ENCODE assay signal across 19 cellular contexts in the genomic region with DNA sequence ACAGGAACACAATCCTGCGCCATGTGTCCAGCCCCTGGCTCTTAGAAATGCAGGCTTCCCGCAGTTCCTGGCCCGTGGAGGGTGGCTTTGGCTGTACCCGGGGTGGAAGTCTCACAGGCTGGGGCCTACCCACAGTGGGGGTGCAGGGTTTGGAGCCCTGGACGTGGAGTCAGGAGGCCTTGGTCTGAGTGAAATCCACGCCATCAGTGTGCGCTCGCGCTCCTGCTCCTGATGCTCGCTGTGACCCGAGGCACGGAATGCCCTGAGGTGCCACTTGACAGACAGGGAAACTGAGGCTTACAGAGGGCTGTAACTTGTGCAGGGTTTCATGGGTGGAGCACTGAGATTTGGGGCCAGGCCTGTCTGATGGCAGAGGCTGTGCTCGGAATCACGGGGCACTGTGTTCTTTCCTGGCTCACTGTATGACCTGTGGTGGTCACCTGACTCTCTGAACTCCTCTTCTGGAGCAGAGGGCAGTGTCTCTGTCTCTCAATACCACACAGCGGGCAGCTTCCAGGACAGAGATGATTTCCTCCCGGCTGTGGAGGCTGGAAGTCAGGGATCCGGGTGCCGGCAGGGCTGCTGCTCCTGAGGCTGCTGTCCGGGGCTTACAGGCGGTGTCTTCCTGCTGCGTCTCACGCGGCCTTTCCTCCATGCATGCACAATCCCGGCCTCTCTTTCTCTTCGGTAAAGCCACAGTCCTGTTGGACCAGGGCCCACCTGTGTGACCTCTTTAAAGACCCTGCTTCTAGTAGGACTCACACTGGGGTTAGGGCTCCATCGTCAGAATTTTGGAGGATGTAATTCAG. TPM values are rescaled to one million over a fixed set of nuclear protein-coding genes. Genes with fewer than 3 reads are reported as not detected.
DNase-seq lines count a peak whose midpoint lies in the region; ATAC-seq, FAIRE-seq and TF ChIP-seq lines count a peak whose summit lies in the region.
"Had no signal": no experiment of that assay in that cellular context is flagged by ENCODE, and none has a peak within 500 bp of the region (broad histone marks: within the 10 kb centered on the region; RNA-seq: fewer than 3 reads in every experiment).

No MANE protein-coding gene starts in this region.

- H3F3A ChIP-seq in PC-9 (ENCODE audit: insufficient read depth, low read depth) = no peaks in the 10 kb centered on the region

- no peak for FAIRE-seq in kidney (lab: Jason Lieb, UNC)
- FAIRE-seq: endothelial cell of umbilical vein, G401.6, islet of Langerhans had no signal

- H3K4me3 ChIP-seq in kidney (ENCODE audit: low read length in 2 of 2) (no peak overlapping the region), ovary (no peak overlapping the region), PC-9 (no peak overlapping the region)
- H3K4me3 ChIP-seq: GM23248, smooth muscle cell had no signal

- TF ChIP-seq CTCF in kidney (IDR thresholded peaks at IDR 0.05; ENCODE audit: borderline replicate concordance, extremely low read depth, insufficient read depth) (no peak), ovary (IDR thresholded peaks at IDR 0.05) (no peak), PC-9 (conservative IDR thresholded peaks at IDR 0.05) (no peak)

- peaks cover 0 to 13% of the 10 kb centered on the region in 2 donors for H3K4me1 ChIP-seq in kidney (ENCODE audit: control insufficient read depth in 1 of 2, insufficient read depth in 1 of 2, low read depth in 1 of 2, low read length in 2 of 2)
- H3K4me1 ChIP-seq in ovary (ENCODE audit: insufficient read depth) = peaks cover 52% of the 10 kb centered on the region
- H3K4me1 ChIP-seq in PC-9 (replicated peaks; ENCODE audit: insufficient read depth) = no peaks in the 10 kb centered on the region

- no peaks in the 10 kb centered on the region for H3K9me2 ChIP-seq in PC-9 (ENCODE audit: insufficient read depth)

- ATAC-seq in Right ventricle myocardium inferior (no peak), HG03520 (IDR thresholded peaks at IDR 0.05; ENCODE audit: unreplicated experiment) (no peak), GM21526 (IDR thresholded peaks at IDR 0.05; ENCODE audit: low FRiP score, unreplicated experiment) (no peak)

- H3K9me3 ChIP-seq in kidney (ENCODE audit: control insufficient read depth in 1 of 2, low read length in 2 of 2) (no peaks in the 10 kb centered on the region), ovary (no peaks in the 10 kb centered on the region), PC-9 (ENCODE audit: insufficient read depth, low read depth) (no peaks in the 10 kb centered on the region)
- H3K9me3 ChIP-seq: neutrophil had no signal

- no peak for TF ChIP-seq POLR2A in ovary (IDR thresholded peaks at IDR 0.05)

- intact Hi-C loops in cardiac septum (cut with DNase I) = no loop called here
- intact Hi-C loops in Right ventricle myocardium inferior (cut with DNase I) = no loop called here
- intact Hi-C loops in kidney (cut with DNase I) = no loop called here
- intact Hi-C loops in ovary (cut with DNase I) = loop anchor here in 1 of 4 donors (5.0 kb wide), 1 partner anchor 35 kb away; a partner anchor contains a TSS
- intact Hi-C loops in PC-9 (cut with micrococcal nuclease; ENCODE audit: unreplicated experiment) = no loop called here

- 82 to 87% (median 86%) methylated on average over 26 of the region's 26 CpGs for WGBS in ovary, 3 donors

- no peak overlapping the region for H3K9ac ChIP-seq in kidney (ENCODE audit: low read length in 2 of 2)
- H3K9ac ChIP-seq: GM23248 had no signal

- no peak overlapping the region for H3K4me2 ChIP-seq in PC-9
- H3K4me2 ChIP-seq: smooth muscle cell had no signal

- CTCF ChIA-PET in PC-9 (lab: Charles Lee) = no interaction called here

- no peak overlapping the region for H3K27ac ChIP-seq in kidney (ENCODE audit: low read depth in 2 of 2, low read length in 2 of 2)
- peak overlapping the region in 1 of 2 donors; percentile 68 for H3K27ac ChIP-seq in ovary
- no peak overlapping the region for H3K27ac ChIP-seq in PC-9
- H3K27ac ChIP-seq: GM23248, neutrophil had no signal

- no peaks in the 10 kb centered on the region for H3K79me2 ChIP-seq in PC-9 (ENCODE audit: low read depth)

- TF ChIP-seq EP300 in ovary (IDR thresholded peaks at IDR 0.05) = no peak

- H2AFZ ChIP-seq in PC-9 = no peak overlapping the region
- H2AFZ ChIP-seq: GM23248 had no signal

- no peaks in the 10 kb centered on the region for H4K20me1 ChIP-seq in PC-9 (ENCODE audit: insufficient read depth)

- no peaks in the 10 kb centered on the region for H3K27me3 ChIP-seq in ovary
- no peaks in the 10 kb centered on the region for H3K27me3 ChIP-seq in PC-9 (ENCODE audit: insufficient read depth, low read depth)
- H3K27me3 ChIP-seq: neutrophil had no signal

- no TSS peak for BruUV-seq in PC-9 (replicated peaks; lab: Mats Ljungman, UMichigan)

- POLR2A ChIA-PET in PC-9 (lab: Charles Lee; ENCODE audit: unreplicated experiment) = no interaction called here

- H3K36me3 ChIP-seq in kidney (ENCODE audit: control insufficient read depth in 1 of 2, insufficient read depth in 2 of 2, low read length in 2 of 2) = peaks cover 0 to 5% of the 10 kb centered on the region in 2 donors
- no peaks in the 10 kb centered on the region for H3K36me3 ChIP-seq in ovary
- H3K36me3 ChIP-seq in PC-9 (ENCODE audit: low read depth) = no peaks in the 10 kb centered on the region
- H3K36me3 ChIP-seq: neutrophil had no signal

- peak; percentile 15 for DNase-seq in cardiac septum (ENCODE audit: low spot score)
- no peak for DNase-seq in Right ventricle myocardium inferior (ENCODE audit: missing footprints)
- DNase-seq in kidney = peak; percentile 44
- DNase-seq in ovary = peak in 3 of 5 donors; percentile 24 to 48 (median 43)
- no peak for DNase-seq in PC-9
- DNase-seq: activated naive CD8-positive, alpha-beta T cell treated with anti-CD3 and anti-CD28 coated beads for 36 hours; GM23248; NCI-H1417; OCI-M1 had no signal

RNA-seq across cellular contexts. Expression of a gene that starts 25.9 kb away (rescaled TPM):
- total RNA-seq in cardiac septum (not detected), Right ventricle myocardium inferior (not detected), kidney (not detected), ovary (under 1 TPM in 2 of 7 donors, not detected in 5; 0.20 to 0.50 TPM), PC-9 (2021) (not detected in 2 replicates)
- polyA plus RNA-seq in kidney (ENCODE audit: insufficient read depth, low read depth, low replicate concordance) (1.3 TPM), ovary (1 to 10 TPM; 1.0 to 1.2 TPM)
- total RNA-seq: activated naive CD8-positive, alpha-beta T cell treated with anti-CD3 and anti-CD28 coated beads for 36 hours; endothelial cell of umbilical vein; glomerular endothelial cell; GM23248; lung microvascular endothelial cell; MCF 10A; smooth muscle cell had no signal
- polyA plus RNA-seq: endothelial cell of umbilical vein, GM23248, smooth muscle cell had no signal

RNA-seq across cellular contexts. Expression of a gene that starts 37.1 kb away (rescaled TPM):
- total RNA-seq in cardiac septum (3.1 TPM), Right ventricle myocardium inferior (1.9 TPM), kidney (7.6 TPM), ovary (10 to 100 TPM; 16.7 to 99.0 (median 59.9) TPM), PC-9 (2021) (2.4 and 4.6 TPM in 2 replicates)
- polyA plus RNA-seq in kidney (ENCODE audit: insufficient read depth, low read depth, low replicate concordance) (34.6 TPM), ovary (100 to 1,000 TPM in 1 of 2 donors, 10 to 100 TPM in 1; 19.5 to 187 TPM)
- total RNA-seq: endothelial cell of umbilical vein, GM23248, MCF 10A had no signal
- polyA plus RNA-seq: GM23248 had no signal

RNA-seq across cellular contexts. Expression of a gene that starts 57.0 kb away (rescaled TPM):
- 489 TPM for total RNA-seq in cardiac septum
- total RNA-seq in Right ventricle myocardium inferior = 657 TPM
- total RNA-seq in kidney = 992 TPM
- 1,826 TPM for polyA plus RNA-seq in kidney (ENCODE audit: insufficient read depth, low read depth, low replicate concordance)
- total RNA-seq in ovary = over 10,000 TPM in 1 of 7 donors, 1,000 to 10,000 TPM in 6; 2,415 to 11,755 (median 2,627) TPM
- 1,000 to 10,000 TPM; 1,753 to 4,871 TPM for polyA plus RNA-seq in ovary
- 1,333 and 1,707 TPM in 2 replicates for total RNA-seq in PC-9 (2021)

Comparison
In these comparisons a context has a peak if more than half of its experiments do, and no peak if none do; other contexts are left out.
1. DNase-seq: peak in cardiac septum (single experiment), kidney (single experiment) and ovary (3 of 5); none in Right ventricle myocardium inferior (single experiment) and PC-9 (0 of 2).